12 cellular contexts compared by ENCODE assay signal in genomic region chr2:10514743-10515142, GRCh38.
A peak's percentile ranks its signal among the peaks of the same experiment; 100 is the strongest.
DNase-seq lines count a peak whose midpoint lies in the region; ATAC-seq lines count a peak whose summit lies in the region.
"Had no signal": no experiment of that assay in that cellular context is flagged by ENCODE, and none has a peak within 500 bp of the region (broad histone marks: within the 10 kb centered on the region; RNA-seq: fewer than 3 reads in every experiment).

No MANE protein-coding gene starts in this region.

- no peak for ATAC-seq in GM21786 (IDR thresholded peaks at IDR 0.05; ENCODE audit: unreplicated experiment)
- ATAC-seq: GM12878 had no signal

- DNase-seq in ACHN (peak; percentile 83), HPDE6-E6E7 (ENCODE audit: extremely low spot score) (peak; percentile 96), SIG-M5 treated with dmso at 0.1 percent for 504 hours (lab: John Stamatoyannopoulos, UW; ENCODE audit: unreplicated experiment) (peak; percentile 99), glomerular visceral epithelial cell (ENCODE audit: extremely low spot score) (peak; percentile 85), KG1 (lab: John Stamatoyannopoulos, UW) (no peak), COR-L47 (lab: John Stamatoyannopoulos, UW) (no peak)
- DNase-seq in stimulated activated CD8-positive, alpha-beta memory T cell treated with anti-CD3 and anti-CD28 coated beads, Interleukin-4, amount 100 ng/mL, for 48 hours = no peak
- DNase-seq: adrenal gland, NCI-H1436, Right ventricle myocardium superior had no signal

- in situ Hi-C loops in ACHN (cut with HindIII; ENCODE audit: low pct_ligation_motif_present, low pct_unique_long_range_greater_than_20kb, low sequenced_read_pairs) = no loop called here

Comparison
In these comparisons a context has a peak if more than half of its experiments do, and no peak if none do; other contexts are left out.
1. DNase-seq: peak in ACHN (single experiment), HPDE6-E6E7 (single experiment), SIG-M5 treated with dmso at 0.1 percent for 504 hours (single experiment) and glomerular visceral epithelial cell (single experiment); none in KG1 (single experiment), stimulated activated CD8-positive, alpha-beta memory T cell treated with anti-CD3 and anti-CD28 coated beads, Interleukin-4, amount 100 ng/mL, for 48 hours (single experiment) and COR-L47 (single experiment).